ENCODE assay signal across 10 cellular contexts in the genomic region with DNA sequence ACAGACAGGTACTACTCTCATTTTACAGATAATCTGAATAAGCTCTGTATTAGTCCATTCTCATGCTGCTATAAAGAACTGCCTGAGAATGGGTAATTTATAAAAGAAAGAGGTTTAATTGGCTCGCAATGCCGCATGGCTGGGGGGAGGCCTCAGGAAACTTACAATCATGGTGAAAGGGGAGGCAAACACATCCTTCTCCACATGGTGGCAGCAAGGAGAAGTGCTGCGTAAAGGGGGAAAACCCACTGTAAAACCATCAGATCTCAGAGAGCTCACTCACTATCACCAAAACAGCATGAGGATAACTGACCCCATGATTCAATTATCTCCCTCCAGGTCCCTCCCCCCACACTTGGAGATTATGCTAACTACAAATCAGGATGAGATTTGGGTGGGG.
DNase-seq lines count a peak whose midpoint lies in the region; ATAC-seq, FAIRE-seq and TF ChIP-seq lines count a peak whose summit lies in the region.
"Had no signal": no experiment of that assay in that cellular context is flagged by ENCODE, and none has a peak within 500 bp of the region (broad histone marks: within the 10 kb centered on the region; RNA-seq: fewer than 3 reads in every experiment).

No MANE protein-coding gene starts in this region.

- H3K4me3 ChIP-seq in astrocyte (ENCODE audit: insufficient read depth, low read depth, low read length) (no peak overlapping the region), retinal pigment epithelial cell (ENCODE audit: low read length) (no peak overlapping the region)

- no peak overlapping the region for H3K27ac Mint-ChIP-seq in activated naive CD4-positive, alpha-beta T cell treated with anti-CD3 and anti-CD28 coated beads for 36 hours
- H3K27ac Mint-ChIP-seq in activated naive CD4-positive, alpha-beta T cell treated with anti-CD3 and anti-CD28 coated beads, Interleukin-2, amount 50 U/mL, for 72 hours, result no peak overlapping the region
- no peak overlapping the region for H3K27ac Mint-ChIP-seq in astrocyte (ENCODE audit: unreplicated experiment)
- H3K27ac Mint-ChIP-seq in activated T-helper 1 cell treated with anti-CD3 and anti-CD28 coated beads, Interleukin-12 subunit alpha, Interleukin-12 subunit beta, Interleukin-2, Interleukin-4 antibody, amounts not matched to agents 30 ng/mL and 10 ng/mL and 1 ng/mL, durations not matched to agents 14 hours and 24 hours and 36 hours, result no peak overlapping the region
- H3K27ac Mint-ChIP-seq: stimulated activated naive CD8-positive, alpha-beta T cell treated with anti-CD3 and anti-CD28 coated beads, Interleukin-15, amount 100 ng/mL, for 72 hours had no signal

- H3K79me2 ChIP-seq in astrocyte (ENCODE audit: insufficient read depth, low read length), result no peaks in the 10 kb centered on the region

- H3K4me1 ChIP-seq in astrocyte (ENCODE audit: insufficient read depth, low read length), result no peaks in the 10 kb centered on the region

- no peak overlapping the region for H2AFZ ChIP-seq in astrocyte (ENCODE audit: low read depth, low read length)

- H4K20me1 ChIP-seq in astrocyte (ENCODE audit: insufficient read depth, low read length), result no peaks in the 10 kb centered on the region

- H3K9me3 Mint-ChIP-seq in activated naive CD4-positive, alpha-beta T cell treated with anti-CD3 and anti-CD28 coated beads for 36 hours, result no peaks in the 10 kb centered on the region
- H3K9me3 Mint-ChIP-seq in activated naive CD4-positive, alpha-beta T cell treated with anti-CD3 and anti-CD28 coated beads, Interleukin-2, amount 50 U/mL, for 72 hours, result peaks cover 11 to 13% of the 10 kb centered on the region in 2 donors
- no peaks in the 10 kb centered on the region for H3K9me3 Mint-ChIP-seq in astrocyte (ENCODE audit: unreplicated experiment)
- no peaks in the 10 kb centered on the region for H3K9me3 Mint-ChIP-seq in activated T-helper 1 cell treated with anti-CD3 and anti-CD28 coated beads, Interleukin-12 subunit alpha, Interleukin-12 subunit beta, Interleukin-2, Interleukin-4 antibody, amounts not matched to agents 30 ng/mL and 10 ng/mL and 1 ng/mL, durations not matched to agents 14 hours and 24 hours and 36 hours

- no peaks in the 10 kb centered on the region for H3K27me3 ChIP-seq in astrocyte (ENCODE audit: insufficient read depth, low read length)

- H3K4me2 ChIP-seq in astrocyte (ENCODE audit: low read length), result no peak overlapping the region

- no peak for ATAC-seq in activated naive CD4-positive, alpha-beta T cell treated with anti-CD3 and anti-CD28 coated beads, Interleukin-2, amount 50 U/mL, for 72 hours
- peak; percentile 63 for ATAC-seq in HG02981 (IDR thresholded peaks at IDR 0.05; ENCODE audit: unreplicated experiment)
- ATAC-seq: stimulated activated naive CD8-positive, alpha-beta T cell treated with anti-CD3 and anti-CD28 coated beads, Interleukin-15, amount 100 ng/mL, for 72 hours had no signal

- no peak for FAIRE-seq in astrocyte (lab: Jason Lieb, UNC)
- FAIRE-seq: islet of Langerhans had no signal

- H3K4me1 Mint-ChIP-seq in activated naive CD4-positive, alpha-beta T cell treated with anti-CD3 and anti-CD28 coated beads for 36 hours (ENCODE audit: low read depth), result no peaks in the 10 kb centered on the region
- H3K4me1 Mint-ChIP-seq in astrocyte (ENCODE audit: low read depth, unreplicated experiment), result no peaks in the 10 kb centered on the region
- no peaks in the 10 kb centered on the region for H3K4me1 Mint-ChIP-seq in activated T-helper 1 cell treated with anti-CD3 and anti-CD28 coated beads, Interleukin-12 subunit alpha, Interleukin-12 subunit beta, Interleukin-2, Interleukin-4 antibody, amounts not matched to agents 30 ng/mL and 10 ng/mL and 1 ng/mL, durations not matched to agents 14 hours and 24 hours and 36 hours (ENCODE audit: low read depth)
- H3K4me1 Mint-ChIP-seq: stimulated activated naive CD8-positive, alpha-beta T cell treated with anti-CD3 and anti-CD28 coated beads, Interleukin-15, amount 100 ng/mL, for 72 hours had no signal

- intact Hi-C loops in activated naive CD4-positive, alpha-beta T cell treated with anti-CD3 and anti-CD28 coated beads for 36 hours (cut with micrococcal nuclease), result loop anchor here (5.0 kb wide), 1 partner anchor 334 kb away; no protein-coding TSS in a partner anchor
- intact Hi-C loops in activated T-helper 1 cell treated with anti-CD3 and anti-CD28 coated beads, Interleukin-12 subunit alpha, Interleukin-12 subunit beta, Interleukin-2, Interleukin-4 antibody, amounts not matched to agents 30 ng/mL and 10 ng/mL and 1 ng/mL, durations not matched to agents 14 hours and 24 hours and 36 hours (cut with micrococcal nuclease), result no loop called here

- CTCF ChIA-PET in activated naive CD4-positive, alpha-beta T cell treated with anti-CD3 and anti-CD28 coated beads for 36 hours (lab: Charles Lee), result no interaction called here

- no peaks in the 10 kb centered on the region for H3K27me3 Mint-ChIP-seq in activated naive CD4-positive, alpha-beta T cell treated with anti-CD3 and anti-CD28 coated beads for 36 hours (ENCODE audit: low read depth)
- no peaks in the 10 kb centered on the region for H3K27me3 Mint-ChIP-seq in astrocyte (ENCODE audit: low read depth, unreplicated experiment)
- no peaks in the 10 kb centered on the region for H3K27me3 Mint-ChIP-seq in activated T-helper 1 cell treated with anti-CD3 and anti-CD28 coated beads, Interleukin-12 subunit alpha, Interleukin-12 subunit beta, Interleukin-2, Interleukin-4 antibody, amounts not matched to agents 30 ng/mL and 10 ng/mL and 1 ng/mL, durations not matched to agents 14 hours and 24 hours and 36 hours (ENCODE audit: insufficient read depth)
- H3K27me3 Mint-ChIP-seq: stimulated activated naive CD8-positive, alpha-beta T cell treated with anti-CD3 and anti-CD28 coated beads, Interleukin-15, amount 100 ng/mL, for 72 hours had no signal

- TF ChIP-seq CTCF in astrocyte (IDR thresholded peaks at IDR 0.05; ENCODE audit: insufficient read depth, low read depth, low read length) (peak; percentile 29), retinal pigment epithelial cell (conservative IDR thresholded peaks at IDR 0.05; ENCODE audit: low read depth, low read length) (peak; percentile 72)

- no peaks in the 10 kb centered on the region for H3K36me3 ChIP-seq in astrocyte (ENCODE audit: insufficient read depth, low read length)

- no peak overlapping the region for H3K27ac ChIP-seq in astrocyte (ENCODE audit: low read depth, low read length)

- H3K36me3 Mint-ChIP-seq in activated naive CD4-positive, alpha-beta T cell treated with anti-CD3 and anti-CD28 coated beads for 36 hours (ENCODE audit: low read depth), result no peaks in the 10 kb centered on the region
- no peaks in the 10 kb centered on the region for H3K36me3 Mint-ChIP-seq in activated naive CD4-positive, alpha-beta T cell treated with anti-CD3 and anti-CD28 coated beads, Interleukin-2, amount 50 U/mL, for 72 hours
- no peaks in the 10 kb centered on the region for H3K36me3 Mint-ChIP-seq in astrocyte (ENCODE audit: low read depth, unreplicated experiment)
- no peaks in the 10 kb centered on the region for H3K36me3 Mint-ChIP-seq in activated T-helper 1 cell treated with anti-CD3 and anti-CD28 coated beads, Interleukin-12 subunit alpha, Interleukin-12 subunit beta, Interleukin-2, Interleukin-4 antibody, amounts not matched to agents 30 ng/mL and 10 ng/mL and 1 ng/mL, durations not matched to agents 14 hours and 24 hours and 36 hours (ENCODE audit: low read depth)

- H3K9me3 ChIP-seq in astrocyte (ENCODE audit: insufficient read depth, low read depth, low read length), result no peaks in the 10 kb centered on the region

- no peak overlapping the region for H3K9ac ChIP-seq in astrocyte (ENCODE audit: low read length)

- H3K4me3 Mint-ChIP-seq in activated naive CD4-positive, alpha-beta T cell treated with anti-CD3 and anti-CD28 coated beads for 36 hours, result no peak overlapping the region
- H3K4me3 Mint-ChIP-seq in astrocyte (ENCODE audit: unreplicated experiment), result no peak overlapping the region
- H3K4me3 Mint-ChIP-seq in activated T-helper 1 cell treated with anti-CD3 and anti-CD28 coated beads, Interleukin-12 subunit alpha, Interleukin-12 subunit beta, Interleukin-2, Interleukin-4 antibody, amounts not matched to agents 30 ng/mL and 10 ng/mL and 1 ng/mL, durations not matched to agents 14 hours and 24 hours and 36 hours, result no peak overlapping the region
- H3K4me3 Mint-ChIP-seq: stimulated activated naive CD8-positive, alpha-beta T cell treated with anti-CD3 and anti-CD28 coated beads, Interleukin-15, amount 100 ng/mL, for 72 hours had no signal

- peak; percentile 15 for DNase-seq in activated naive CD4-positive, alpha-beta T cell treated with anti-CD3 and anti-CD28 coated beads for 36 hours
- DNase-seq in activated naive CD4-positive, alpha-beta T cell treated with anti-CD3 and anti-CD28 coated beads, Interleukin-2, amount 50 U/mL, for 72 hours (ENCODE audit: low spot score in 2 of 2), result no peak
- no peak for DNase-seq in astrocyte (ENCODE audit: low read depth)
- peak; percentile 8 for DNase-seq in retinal pigment epithelial cell (ENCODE audit: low read depth)
- no peak for DNase-seq in SKM-1 (lab: John Stamatoyannopoulos, UW; ENCODE audit: unreplicated experiment)
- no peak for DNase-seq in activated T-helper 1 cell treated with anti-CD3 and anti-CD28 coated beads, Interleukin-12 subunit alpha, Interleukin-12 subunit beta, Interleukin-2, Interleukin-4 antibody, amounts not matched to agents 30 ng/mL and 10 ng/mL and 1 ng/mL, durations not matched to agents 14 hours and 24 hours and 36 hours (ENCODE audit: low spot score)
- DNase-seq in foreskin melanocyte, result no peak
- DNase-seq: stimulated activated naive CD8-positive, alpha-beta T cell treated with anti-CD3 and anti-CD28 coated beads, Interleukin-15, amount 100 ng/mL, for 72 hours had no signal

Comparison
In these comparisons a context has a peak if more than half of its experiments do, and no peak if none do; other contexts are left out.
1. DNase-seq: peak in activated naive CD4-positive, alpha-beta T cell treated with anti-CD3 and anti-CD28 coated beads for 36 hours (single experiment) and retinal pigment epithelial cell (single experiment); none in activated naive CD4-positive, alpha-beta T cell treated with anti-CD3 and anti-CD28 coated beads, Interleukin-2, amount 50 U/mL, for 72 hours (0 of 2), astrocyte (single experiment), SKM-1 (single experiment), activated T-helper 1 cell treated with anti-CD3 and anti-CD28 coated beads, Interleukin-12 subunit alpha, Interleukin-12 subunit beta, Interleukin-2, Interleukin-4 antibody, amounts not matched to agents 30 ng/mL and 10 ng/mL and 1 ng/mL, durations not matched to agents 14 hours and 24 hours and 36 hours (single experiment) and foreskin melanocyte (single experiment).